ENCODE assay signal across 1 cellular context in the genomic region with DNA sequence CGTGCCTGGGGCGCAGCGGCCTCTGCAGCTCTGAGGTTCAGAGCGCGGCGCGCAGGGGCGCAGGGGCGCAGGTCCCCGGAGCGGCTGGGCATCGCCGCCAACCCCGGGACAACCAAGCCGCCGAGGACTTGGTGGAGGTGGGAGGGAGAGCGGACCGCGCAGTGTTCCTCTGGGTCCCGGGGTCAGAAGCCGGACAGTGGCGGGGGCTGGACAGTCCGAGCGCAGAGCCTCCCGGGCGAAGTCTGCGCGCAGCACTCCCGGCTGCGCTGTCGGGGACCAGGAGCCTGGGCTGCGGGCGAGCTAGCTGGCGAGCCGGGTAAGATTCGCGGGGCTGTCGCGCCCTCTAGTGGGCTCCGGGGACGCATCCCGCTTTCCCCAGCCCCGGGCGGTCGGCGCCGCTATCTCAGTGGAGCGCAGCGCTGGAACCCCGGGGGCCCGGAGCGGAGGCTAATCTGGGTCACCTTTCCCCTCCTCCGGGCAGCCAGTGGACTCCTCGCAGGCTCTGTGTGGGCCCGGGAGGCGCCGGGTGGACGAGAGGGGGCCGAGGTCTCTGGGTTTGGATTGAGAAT.
TF ChIP-seq lines count a peak whose summit lies in the region.

No MANE protein-coding gene starts in this region.

TF ChIP-seq in HepG2, 621 proteins besides CTCF, POLR2A, EP300 and RAD21 (continued from another document and continues in another):
- TF ChIP-seq IKZF1 (IDR thresholded peaks at IDR 0.05) (no peak), SOX6 (IDR thresholded peaks at IDR 0.05) (no peak), SOX6 (CRISPR knock-in tag; IDR thresholded peaks at IDR 0.05) (peak; percentile 54; the same call in 1 of the 2 replicates), ZNF501 (CRISPR knock-in tag; IDR thresholded peaks at IDR 0.05) (no peak), CAMTA2 (CRISPR knock-in tag; IDR thresholded peaks at IDR 0.05; ENCODE audit: borderline replicate concordance) (no peak), TOE1 (CRISPR knock-in tag; IDR thresholded peaks at IDR 0.05) (no peak), RBM39 (IDR thresholded peaks at IDR 0.05; ENCODE audit: low read depth, low read length, poor library complexity, severe bottlenecking) (no peak), ZMAT3 (CRISPR knock-in tag; conservative IDR thresholded peaks at IDR 0.05) (0 out of 2 replicates have a peak, but pooled peaks have one; percentile 45), ZNF7 (CRISPR knock-in tag; IDR thresholded peaks at IDR 0.05) (no peak), ZNF724P (CRISPR knock-in tag; IDR thresholded peaks at IDR 0.05; ENCODE audit: borderline replicate concordance) (0 out of 2 replicates have a peak, but pooled peaks have one; percentile 25), ZNF768 (CRISPR knock-in tag; IDR thresholded peaks at IDR 0.05) (0 out of 2 replicates have a peak, but pooled peaks have one; percentile 52), POLR2G (IDR thresholded peaks at IDR 0.05; ENCODE audit: low read depth, low read length) (no peak), MTA3 (CRISPR knock-in tag; IDR thresholded peaks at IDR 0.05) (no peak), DPF2 (CRISPR knock-in tag; IDR thresholded peaks at IDR 0.05; ENCODE audit: borderline replicate concordance, low read depth) (no peak), RFX3 (CRISPR knock-in tag; IDR thresholded peaks at IDR 0.05) (no peak), NR2F2 (IDR thresholded peaks at IDR 0.05; ENCODE audit: borderline replicate concordance, low read depth) (no peak), ZNF569 (CRISPR knock-in tag; IDR thresholded peaks at IDR 0.05; ENCODE audit: borderline replicate concordance) (no peak), RBAK (CRISPR knock-in tag; IDR thresholded peaks at IDR 0.05) (no peak), AHR (CRISPR knock-in tag; IDR thresholded peaks at IDR 0.05) (no peak; the same call in 1 of the 2 replicates), BHLHE40 (IDR thresholded peaks at IDR 0.05; ENCODE audit: low read length) (no peak), KDM1A (CRISPR knock-in tag; IDR thresholded peaks at IDR 0.05) (no peak), TEAD3 (CRISPR knock-in tag; optimal IDR thresholded peaks at IDR 0.05; ENCODE audit: borderline replicate concordance) (no peak), ARHGAP35 (CRISPR knock-in tag; IDR thresholded peaks at IDR 0.05; ENCODE audit: borderline replicate concordance) (no peak), SP2 (CRISPR knock-in tag; IDR thresholded peaks at IDR 0.05) (no peak), ZNF792 (CRISPR knock-in tag; IDR thresholded peaks at IDR 0.05) (no peak), HCFC1 (IDR thresholded peaks at IDR 0.05; ENCODE audit: low read depth, low read length) (no peak), NFYC (CRISPR knock-in tag; IDR thresholded peaks at IDR 0.05) (no peak), CEBPG (CRISPR knock-in tag; IDR thresholded peaks at IDR 0.05) (no peak), ATRX (CRISPR knock-in tag; IDR thresholded peaks at IDR 0.05; ENCODE audit: borderline replicate concordance) (no peak), EZH2 (conservative IDR thresholded peaks at IDR 0.05; ENCODE audit: low read depth, low read length) (no peak), ZFP36 (IDR thresholded peaks at IDR 0.05; ENCODE audit: borderline replicate concordance, low read depth, low read length, partially characterized antibody) (no peak), HMG20B (CRISPR knock-in tag; conservative IDR thresholded peaks at IDR 0.05) (no peak), MBNL3 (CRISPR knock-in tag; conservative IDR thresholded peaks at IDR 0.05) (no peak), ZFP36L1 (CRISPR knock-in tag; IDR thresholded peaks at IDR 0.05) (no peak), MTF2 (CRISPR knock-in tag; IDR thresholded peaks at IDR 0.05; ENCODE audit: borderline replicate concordance) (peak; percentile 59; the same call in 1 of the 2 replicates), ZNF549 (CRISPR knock-in tag; IDR thresholded peaks at IDR 0.05) (no peak), ATM (IDR thresholded peaks at IDR 0.05; ENCODE audit: borderline replicate concordance) (no peak), KMT2B (CRISPR knock-in tag; IDR thresholded peaks at IDR 0.05) (no peak), ZNF10 (CRISPR knock-in tag; IDR thresholded peaks at IDR 0.05; ENCODE audit: borderline replicate concordance, low read depth) (no peak), ZMYM2 (CRISPR knock-in tag; IDR thresholded peaks at IDR 0.05) (no peak), KLF13 (CRISPR knock-in tag; IDR thresholded peaks at IDR 0.05) (no peak), ZNF136 (CRISPR knock-in tag; IDR thresholded peaks at IDR 0.05; ENCODE audit: low read depth) (0 out of 2 replicates have a peak, but pooled peaks have one; percentile 56), ZNF138 (CRISPR knock-in tag; IDR thresholded peaks at IDR 0.05; ENCODE audit: low read depth) (no peak), SIX4 (CRISPR knock-in tag; IDR thresholded peaks at IDR 0.05) (no peak), KLF6 (CRISPR knock-in tag; IDR thresholded peaks at IDR 0.05) (no peak), SPEN (CRISPR knock-in tag; IDR thresholded peaks at IDR 0.05; ENCODE audit: low read depth) (no peak), ZNF274 (CRISPR knock-in tag; IDR thresholded peaks at IDR 0.05) (no peak), HNF4G (IDR thresholded peaks at IDR 0.05; ENCODE audit: borderline replicate concordance, low read depth, low read length) (no peak), HNF4G (CRISPR knock-in tag; IDR thresholded peaks at IDR 0.05; ENCODE audit: borderline replicate concordance, low read depth) (no peak), HIVEP1 (CRISPR knock-in tag; IDR thresholded peaks at IDR 0.05) (no peak), ZNF550 (CRISPR knock-in tag; IDR thresholded peaks at IDR 0.05; ENCODE audit: borderline replicate concordance) (no peak), ZNF777 (CRISPR knock-in tag; IDR thresholded peaks at IDR 0.05) (peak; percentile 55), KAT7 (CRISPR knock-in tag; IDR thresholded peaks at IDR 0.05; ENCODE audit: borderline replicate concordance) (no peak)
- TF ChIP-seq, protein P1, sequence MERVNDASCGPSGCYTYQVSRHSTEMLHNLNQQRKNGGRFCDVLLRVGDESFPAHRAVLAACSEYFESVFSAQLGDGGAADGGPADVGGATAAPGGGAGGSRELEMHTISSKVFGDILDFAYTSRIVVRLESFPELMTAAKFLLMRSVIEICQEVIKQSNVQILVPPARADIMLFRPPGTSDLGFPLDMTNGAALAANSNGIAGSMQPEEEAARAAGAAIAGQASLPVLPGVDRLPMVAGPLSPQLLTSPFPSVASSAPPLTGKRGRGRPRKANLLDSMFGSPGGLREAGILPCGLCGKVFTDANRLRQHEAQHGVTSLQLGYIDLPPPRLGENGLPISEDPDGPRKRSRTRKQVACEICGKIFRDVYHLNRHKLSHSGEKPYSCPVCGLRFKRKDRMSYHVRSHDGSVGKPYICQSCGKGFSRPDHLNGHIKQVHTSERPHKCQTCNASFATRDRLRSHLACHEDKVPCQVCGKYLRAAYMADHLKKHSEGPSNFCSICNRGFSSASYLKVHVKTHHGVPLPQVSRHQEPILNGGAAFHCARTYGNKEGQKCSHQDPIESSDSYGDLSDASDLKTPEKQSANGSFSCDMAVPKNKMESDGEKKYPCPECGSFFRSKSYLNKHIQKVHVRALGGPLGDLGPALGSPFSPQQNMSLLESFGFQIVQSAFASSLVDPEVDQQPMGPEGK (CRISPR knock-in tag; IDR thresholded peaks at IDR 0.05) = no peak
- TF ChIP-seq, protein P2, sequence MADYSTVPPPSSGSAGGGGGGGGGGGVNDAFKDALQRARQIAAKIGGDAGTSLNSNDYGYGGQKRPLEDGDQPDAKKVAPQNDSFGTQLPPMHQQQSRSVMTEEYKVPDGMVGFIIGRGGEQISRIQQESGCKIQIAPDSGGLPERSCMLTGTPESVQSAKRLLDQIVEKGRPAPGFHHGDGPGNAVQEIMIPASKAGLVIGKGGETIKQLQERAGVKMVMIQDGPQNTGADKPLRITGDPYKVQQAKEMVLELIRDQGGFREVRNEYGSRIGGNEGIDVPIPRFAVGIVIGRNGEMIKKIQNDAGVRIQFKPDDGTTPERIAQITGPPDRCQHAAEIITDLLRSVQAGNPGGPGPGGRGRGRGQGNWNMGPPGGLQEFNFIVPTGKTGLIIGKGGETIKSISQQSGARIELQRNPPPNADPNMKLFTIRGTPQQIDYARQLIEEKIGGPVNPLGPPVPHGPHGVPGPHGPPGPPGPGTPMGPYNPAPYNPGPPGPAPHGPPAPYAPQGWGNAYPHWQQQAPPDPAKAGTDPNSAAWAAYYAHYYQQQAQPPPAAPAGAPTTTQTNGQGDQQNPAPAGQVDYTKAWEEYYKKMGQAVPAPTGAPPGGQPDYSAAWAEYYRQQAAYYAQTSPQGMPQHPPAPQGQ (CRISPR knock-in tag; IDR thresholded peaks at IDR 0.05; ENCODE audit: borderline replicate concordance) = no peak
- TF ChIP-seq, protein P3, sequence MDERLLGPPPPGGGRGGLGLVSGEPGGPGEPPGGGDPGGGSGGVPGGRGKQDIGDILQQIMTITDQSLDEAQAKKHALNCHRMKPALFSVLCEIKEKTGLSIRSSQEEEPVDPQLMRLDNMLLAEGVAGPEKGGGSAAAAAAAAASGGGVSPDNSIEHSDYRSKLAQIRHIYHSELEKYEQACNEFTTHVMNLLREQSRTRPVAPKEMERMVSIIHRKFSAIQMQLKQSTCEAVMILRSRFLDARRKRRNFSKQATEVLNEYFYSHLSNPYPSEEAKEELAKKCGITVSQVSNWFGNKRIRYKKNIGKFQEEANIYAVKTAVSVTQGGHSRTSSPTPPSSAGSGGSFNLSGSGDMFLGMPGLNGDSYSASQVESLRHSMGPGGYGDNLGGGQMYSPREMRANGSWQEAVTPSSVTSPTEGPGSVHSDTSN (CRISPR knock-in tag; IDR thresholded peaks at IDR 0.05) = no peak
- TF ChIP-seq, protein P4, sequence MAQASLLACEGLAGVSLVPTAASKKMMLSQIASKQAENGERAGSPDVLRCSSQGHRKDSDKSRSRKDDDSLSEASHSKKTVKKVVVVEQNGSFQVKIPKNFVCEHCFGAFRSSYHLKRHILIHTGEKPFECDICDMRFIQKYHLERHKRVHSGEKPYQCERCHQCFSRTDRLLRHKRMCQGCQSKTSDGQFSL (CRISPR knock-in tag; IDR thresholded peaks at IDR 0.05) = no peak
- TF ChIP-seq, protein P5, sequence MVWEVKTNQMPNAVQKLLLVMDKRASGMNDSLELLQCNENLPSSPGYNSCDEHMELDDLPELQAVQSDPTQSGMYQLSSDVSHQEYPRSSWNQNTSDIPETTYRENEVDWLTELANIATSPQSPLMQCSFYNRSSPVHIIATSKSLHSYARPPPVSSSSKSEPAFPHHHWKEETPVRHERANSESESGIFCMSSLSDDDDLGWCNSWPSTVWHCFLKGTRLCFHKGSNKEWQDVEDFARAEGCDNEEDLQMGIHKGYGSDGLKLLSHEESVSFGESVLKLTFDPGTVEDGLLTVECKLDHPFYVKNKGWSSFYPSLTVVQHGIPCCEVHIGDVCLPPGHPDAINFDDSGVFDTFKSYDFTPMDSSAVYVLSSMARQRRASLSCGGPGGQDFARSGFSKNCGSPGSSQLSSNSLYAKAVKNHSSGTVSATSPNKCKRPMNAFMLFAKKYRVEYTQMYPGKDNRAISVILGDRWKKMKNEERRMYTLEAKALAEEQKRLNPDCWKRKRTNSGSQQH (CRISPR knock-in tag; IDR thresholded peaks at IDR 0.05; ENCODE audit: low read depth) = no peak
- TF ChIP-seq, protein P6, sequence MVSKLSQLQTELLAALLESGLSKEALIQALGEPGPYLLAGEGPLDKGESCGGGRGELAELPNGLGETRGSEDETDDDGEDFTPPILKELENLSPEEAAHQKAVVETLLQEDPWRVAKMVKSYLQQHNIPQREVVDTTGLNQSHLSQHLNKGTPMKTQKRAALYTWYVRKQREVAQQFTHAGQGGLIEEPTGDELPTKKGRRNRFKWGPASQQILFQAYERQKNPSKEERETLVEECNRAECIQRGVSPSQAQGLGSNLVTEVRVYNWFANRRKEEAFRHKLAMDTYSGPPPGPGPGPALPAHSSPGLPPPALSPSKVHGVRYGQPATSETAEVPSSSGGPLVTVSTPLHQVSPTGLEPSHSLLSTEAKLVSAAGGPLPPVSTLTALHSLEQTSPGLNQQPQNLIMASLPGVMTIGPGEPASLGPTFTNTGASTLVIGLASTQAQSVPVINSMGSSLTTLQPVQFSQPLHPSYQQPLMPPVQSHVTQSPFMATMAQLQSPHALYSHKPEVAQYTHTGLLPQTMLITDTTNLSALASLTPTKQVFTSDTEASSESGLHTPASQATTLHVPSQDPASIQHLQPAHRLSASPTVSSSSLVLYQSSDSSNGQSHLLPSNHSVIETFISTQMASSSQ (IDR thresholded peaks at IDR 0.05; ENCODE audit: low read depth) = no peak
- TF ChIP-seq, protein P6 (CRISPR knock-in tag; IDR thresholded peaks at IDR 0.05; ENCODE audit: borderline replicate concordance) = no peak
- TF ChIP-seq, protein P7, sequence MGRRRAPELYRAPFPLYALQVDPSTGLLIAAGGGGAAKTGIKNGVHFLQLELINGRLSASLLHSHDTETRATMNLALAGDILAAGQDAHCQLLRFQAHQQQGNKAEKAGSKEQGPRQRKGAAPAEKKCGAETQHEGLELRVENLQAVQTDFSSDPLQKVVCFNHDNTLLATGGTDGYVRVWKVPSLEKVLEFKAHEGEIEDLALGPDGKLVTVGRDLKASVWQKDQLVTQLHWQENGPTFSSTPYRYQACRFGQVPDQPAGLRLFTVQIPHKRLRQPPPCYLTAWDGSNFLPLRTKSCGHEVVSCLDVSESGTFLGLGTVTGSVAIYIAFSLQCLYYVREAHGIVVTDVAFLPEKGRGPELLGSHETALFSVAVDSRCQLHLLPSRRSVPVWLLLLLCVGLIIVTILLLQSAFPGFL (CRISPR knock-in tag; IDR thresholded peaks at IDR 0.05) = no peak
- TF ChIP-seq, protein P8, sequence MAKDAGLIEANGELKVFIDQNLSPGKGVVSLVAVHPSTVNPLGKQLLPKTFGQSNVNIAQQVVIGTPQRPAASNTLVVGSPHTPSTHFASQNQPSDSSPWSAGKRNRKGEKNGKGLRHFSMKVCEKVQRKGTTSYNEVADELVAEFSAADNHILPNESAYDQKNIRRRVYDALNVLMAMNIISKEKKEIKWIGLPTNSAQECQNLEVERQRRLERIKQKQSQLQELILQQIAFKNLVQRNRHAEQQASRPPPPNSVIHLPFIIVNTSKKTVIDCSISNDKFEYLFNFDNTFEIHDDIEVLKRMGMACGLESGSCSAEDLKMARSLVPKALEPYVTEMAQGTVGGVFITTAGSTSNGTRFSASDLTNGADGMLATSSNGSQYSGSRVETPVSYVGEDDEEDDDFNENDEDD (CRISPR knock-in tag; IDR thresholded peaks at IDR 0.05; ENCODE audit: borderline replicate concordance) = no peak; the same call in 1 of the 2 replicates
- TF ChIP-seq, protein P9, sequence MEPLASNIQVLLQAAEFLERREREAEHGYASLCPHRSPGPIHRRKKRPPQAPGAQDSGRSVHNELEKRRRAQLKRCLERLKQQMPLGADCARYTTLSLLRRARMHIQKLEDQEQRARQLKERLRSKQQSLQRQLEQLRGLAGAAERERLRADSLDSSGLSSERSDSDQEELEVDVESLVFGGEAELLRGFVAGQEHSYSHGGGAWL (CRISPR knock-in tag; IDR thresholded peaks at IDR 0.05) = 0 out of 2 replicates have a peak, but pooled peaks have one; percentile 47
